30 cellular contexts compared by ENCODE assay signal in the genomic region with DNA sequence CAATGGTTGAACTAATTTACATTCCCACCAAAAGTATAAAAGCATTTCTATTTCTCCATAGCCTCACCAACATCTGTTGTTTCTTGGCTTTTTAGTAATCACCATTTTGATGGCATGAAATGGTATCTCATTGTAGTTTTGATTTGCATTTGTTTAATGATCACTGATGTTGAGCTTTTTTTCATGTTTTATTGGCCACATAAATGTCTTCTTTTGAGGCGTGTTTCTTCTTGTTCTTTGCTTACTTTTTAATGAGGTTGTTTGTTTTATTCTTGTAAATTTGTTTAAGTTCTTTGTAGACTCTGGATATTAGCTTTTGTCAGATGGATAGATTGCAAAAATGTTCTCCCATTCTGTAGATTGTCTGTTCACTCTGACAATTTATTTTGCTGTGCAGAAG.
"Had no signal": no experiment of that assay in that cellular context is flagged by ENCODE, and none has a peak within 500 bp of the region (broad histone marks: within the 10 kb centered on the region; RNA-seq: fewer than 3 reads in every experiment).

No MANE protein-coding gene starts in this region.

- H3K4me2 ChIP-seq: neural progenitor cell had no signal

- H2AFZ ChIP-seq: neural progenitor cell, parathyroid adenoma had no signal

- H3K27me3 ChIP-seq: neural progenitor cell, ovary, right lobe of liver, sigmoid colon, suprapubic skin, testis, tibial artery, transverse colon, upper lobe of right lung, uterus had no signal

- H3K4me3 Mint-ChIP-seq: natural killer cell; nephron; neural progenitor cell; stimulated activated memory B cell treated with anti-CD40 and anti-IgM and Interleukin-4, amounts not matched to agents 10 μg/mL and 1 μg/mL and 100 μg/mL, for 72 hours; stimulated activated naive CD8-positive, alpha-beta T cell treated with anti-CD3 and anti-CD28 coated beads, Interleukin-15, amount 100 ng/mL, for 72 hours; type B pancreatic cell had no signal

- H3K9me3 ChIP-seq: ovary, right lobe of liver, testis, upper lobe of right lung had no signal

- ATAC-seq: natural killer cell; psoas muscle; right cardiac atrium; right lobe of liver; stimulated activated memory B cell treated with anti-CD40 and anti-IgM and Interleukin-4, amounts not matched to agents 10 μg/mL and 1 μg/mL and 100 μg/mL, for 72 hours; stimulated activated naive CD8-positive, alpha-beta T cell treated with anti-CD3 and anti-CD28 coated beads, Interleukin-15, amount 100 ng/mL, for 72 hours; stimulated activated naive CD8-positive, alpha-beta T cell treated with anti-CD3 and anti-CD28 coated beads, Interleukin-15, Interleukin-2, amounts not matched to agents 100 U/mL and 50 U/mL, for 24 hours; upper lobe of right lung had no signal

- H3K4me1 ChIP-seq: neural progenitor cell, parathyroid adenoma, psoas muscle, right lobe of liver, sigmoid colon, suprapubic skin, testis, tibial artery, transverse colon, upper lobe of right lung, uterus had no signal

- H3K27me3 Mint-ChIP-seq: progenitor cell of endocrine pancreas; stimulated activated memory B cell treated with anti-CD40 and anti-IgM and Interleukin-4, amounts not matched to agents 10 μg/mL and 1 μg/mL and 100 μg/mL, for 72 hours; stimulated activated naive CD8-positive, alpha-beta T cell treated with anti-CD3 and anti-CD28 coated beads, Interleukin-15, amount 100 ng/mL, for 72 hours; type B pancreatic cell had no signal

- H3K4me3 ChIP-seq: neural progenitor cell, ovary, psoas muscle, right lobe of liver, sigmoid colon, suprapubic skin, testis, tibial artery, transverse colon, upper lobe of right lung, uterus had no signal

- H3K27ac ChIP-seq: neural progenitor cell, ovary, parathyroid adenoma, psoas muscle, right lobe of liver, sigmoid colon, suprapubic skin, testis, tibial artery, transverse colon, upper lobe of right lung, uterus had no signal

- H3K4me1 Mint-ChIP-seq: nephron; neural progenitor cell; stimulated activated memory B cell treated with anti-CD40 and anti-IgM and Interleukin-4, amounts not matched to agents 10 μg/mL and 1 μg/mL and 100 μg/mL, for 72 hours; stimulated activated naive CD8-positive, alpha-beta T cell treated with anti-CD3 and anti-CD28 coated beads, Interleukin-15, amount 100 ng/mL, for 72 hours had no signal

- FAIRE-seq: small intestine had no signal

- DNase-seq: natural killer cell; occipital lobe; ovary; posterior cingulate gyrus; psoas muscle; right cardiac atrium; right lobe of liver; sigmoid colon; small intestine; stimulated activated CD4-positive, alpha-beta T cell treated with anti-CD3 and anti-CD28 coated beads, Interleukin-12 subunit alpha, Interleukin-12 subunit beta, amount 100 ng/mL, for 4 hours; stimulated activated CD4-positive, alpha-beta T cell treated with anti-CD3 and anti-CD28 coated beads, Interleukin-1b, Interleukin-23, amount 100 ng/mL, for 48 hours; stimulated activated CD4-positive, alpha-beta T cell treated with anti-CD3 and anti-CD28 coated beads, Interleukin-4, amount 100 ng/mL, for 1 hour; stimulated activated CD4-positive, alpha-beta T cell treated with anti-CD3 and anti-CD28 coated beads, Interleukin-4, amount 100 ng/mL, for 4 hours; stimulated activated CD8-positive, alpha-beta memory T cell treated with anti-CD3 and anti-CD28 coated beads, Interleukin-4, amount 100 ng/mL, for 48 hours; stimulated activated naive CD4-positive, alpha-beta T cell; stimulated activated naive CD8-positive, alpha-beta T cell treated with anti-CD3 and anti-CD28 coated beads, Interleukin-15, amount 100 ng/mL, for 72 hours; stimulated activated naive CD8-positive, alpha-beta T cell treated with anti-CD3 and anti-CD28 coated beads, Interleukin-15, Interleukin-2, amounts not matched to agents 100 U/mL and 50 U/mL, for 24 hours; substantia nigra; testis; tibial artery; transverse colon; upper lobe of right lung; uterus had no signal

- H3K9ac ChIP-seq: neural progenitor cell, parathyroid adenoma had no signal

- H3K36me3 ChIP-seq: ovary, right lobe of liver, upper lobe of right lung, uterus had no signal

- H3K27ac Mint-ChIP-seq: natural killer cell; nephron; neural progenitor cell; stimulated activated memory B cell treated with anti-CD40 and anti-IgM and Interleukin-4, amounts not matched to agents 10 μg/mL and 1 μg/mL and 100 μg/mL, for 72 hours; stimulated activated naive CD8-positive, alpha-beta T cell treated with anti-CD3 and anti-CD28 coated beads, Interleukin-15, amount 100 ng/mL, for 72 hours; type B pancreatic cell had no signal
